Comparison of ENCODE assay signal across 7 cellular contexts in the genomic region with DNA sequence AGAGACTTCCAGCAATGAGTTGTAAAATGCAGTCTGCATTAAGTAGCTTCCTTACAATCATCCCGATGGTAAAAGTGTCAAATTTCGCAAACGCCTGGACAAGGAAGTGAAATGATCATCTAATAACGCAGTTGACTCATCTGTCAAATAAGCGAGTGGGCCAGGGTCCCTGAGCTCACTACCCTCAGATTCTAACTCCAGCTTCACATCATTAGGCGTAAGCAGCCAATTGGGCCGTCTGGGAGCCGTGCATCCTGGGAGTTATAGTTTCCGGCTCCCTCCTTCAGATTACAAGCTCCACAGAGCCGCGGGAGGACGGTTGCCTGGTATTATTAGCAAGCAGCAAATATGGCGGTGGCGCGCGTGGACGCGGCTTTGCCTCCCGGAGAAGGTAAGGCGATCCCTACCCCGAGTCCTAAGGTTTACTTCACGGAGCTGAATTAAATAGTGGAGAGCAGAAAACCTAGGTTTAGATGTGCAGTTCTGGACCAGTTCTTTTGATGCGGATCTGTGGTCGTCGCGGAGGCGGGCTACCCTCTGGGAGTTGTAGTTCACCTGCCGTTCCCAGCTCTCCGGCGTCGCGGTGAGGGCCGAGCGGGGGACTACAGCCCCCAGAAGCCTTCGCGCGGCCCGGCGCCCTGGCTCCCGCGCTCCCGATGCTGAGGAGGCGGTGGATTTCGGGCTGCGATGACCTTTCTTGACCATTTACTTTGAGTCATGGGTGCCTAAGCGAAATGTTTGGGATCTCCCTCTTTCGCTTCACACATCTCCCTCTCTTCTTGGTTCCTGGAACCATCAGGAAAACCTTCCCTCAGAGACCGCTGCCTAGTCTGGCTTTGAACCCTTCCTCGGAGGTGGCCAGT. TPM values are rescaled to one million over a fixed set of nuclear protein-coding genes. Genes with fewer than 3 reads are reported as not detected.
DNase-seq lines count a peak whose midpoint lies in the region; ATAC-seq, FAIRE-seq and TF ChIP-seq lines count a peak whose summit lies in the region.

A gene with protein sequence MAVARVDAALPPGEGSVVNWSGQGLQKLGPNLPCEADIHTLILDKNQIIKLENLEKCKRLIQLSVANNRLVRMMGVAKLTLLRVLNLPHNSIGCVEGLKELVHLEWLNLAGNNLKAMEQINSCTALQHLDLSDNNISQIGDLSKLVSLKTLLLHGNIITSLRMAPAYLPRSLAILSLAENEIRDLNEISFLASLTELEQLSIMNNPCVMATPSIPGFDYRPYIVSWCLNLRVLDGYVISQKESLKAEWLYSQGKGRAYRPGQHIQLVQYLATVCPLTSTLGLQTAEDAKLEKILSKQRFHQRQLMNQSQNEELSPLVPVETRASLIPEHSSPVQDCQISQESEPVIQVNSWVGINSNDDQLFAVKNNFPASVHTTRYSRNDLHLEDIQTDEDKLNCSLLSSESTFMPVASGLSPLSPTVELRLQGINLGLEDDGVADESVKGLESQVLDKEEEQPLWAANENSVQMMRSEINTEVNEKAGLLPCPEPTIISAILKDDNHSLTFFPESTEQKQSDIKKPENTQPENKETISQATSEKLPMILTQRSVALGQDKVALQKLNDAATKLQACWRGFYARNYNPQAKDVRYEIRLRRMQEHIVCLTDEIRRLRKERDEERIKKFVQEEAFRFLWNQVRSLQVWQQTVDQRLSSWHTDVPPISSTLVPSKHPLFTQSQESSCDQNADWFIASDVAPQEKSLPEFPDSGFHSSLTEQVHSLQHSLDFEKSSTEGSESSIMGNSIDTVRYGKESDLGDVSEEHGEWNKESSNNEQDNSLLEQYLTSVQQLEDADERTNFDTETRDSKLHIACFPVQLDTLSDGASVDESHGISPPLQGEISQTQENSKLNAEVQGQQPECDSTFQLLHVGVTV (plus strand): TSS at position 286 of the 863 bp plus-strand sequence. CDS start 63 bp downstream, at position 349.

- H3K27ac Mint-ChIP-seq in brain: peak within 1 kb of the TSS; percentile 97 to 100 (median 99)

- H3K4me3 Mint-ChIP-seq in brain: peak within 1 kb of the TSS; percentile 98 to 99 (median 99)

- peaks cover 26% of the 10 kb centered on the region for H3K36me3 Mint-ChIP-seq in brain

- peaks cover 7% of the 10 kb centered on the region for H3K27me3 Mint-ChIP-seq in brain

- ATAC-seq in GM18520 (IDR thresholded peaks at IDR 0.05; ENCODE audit: unreplicated experiment) (peak; percentile 77), HG03064 (IDR thresholded peaks at IDR 0.05; ENCODE audit: low read depth, unreplicated experiment) (peak; percentile 92)

- no peak for TF ChIP-seq CTCF in brain (conservative IDR thresholded peaks at IDR 0.05)

- H3K4me3 ChIP-seq in iPS-11a (ENCODE audit: low read depth, low read length): peak within 1 kb of the TSS; percentile 91
- peak within 1 kb of the TSS; percentile 95 for H3K4me3 ChIP-seq in skeletal muscle cell (ENCODE audit: low read depth, low read length)

- H3K9me3 Mint-ChIP-seq in brain: no peaks in the 10 kb centered on the region

- peaks cover 46% of the 10 kb centered on the region for H3K4me1 Mint-ChIP-seq in brain

- peak; percentile 74 for FAIRE-seq in TTC549 (lab: Jason Lieb, UNC)

- DNase-seq in NCI-H2107 treated with DMSO at 0.1 percent for 48 hours (lab: John Stamatoyannopoulos, UW; ENCODE audit: unreplicated experiment) (peak; percentile 98), skeletal muscle cell (ENCODE audit: low read depth) (peak; percentile 86)

RNA-seq across cellular contexts. Expression of the gene that starts here (rescaled TPM):
- 5.7 TPM for polyA plus RNA-seq in brain (ENCODE audit: insufficient read depth, low read depth, low replicate concordance)

Comparison
In these comparisons a context has a peak if more than half of its experiments do, and no peak if none do; other contexts are left out.
1. Peak in every context shown above with its lines: DNase-seq, ATAC-seq and H3K4me3 ChIP-seq.